2 cellular contexts compared by ENCODE assay signal in the genomic region with DNA sequence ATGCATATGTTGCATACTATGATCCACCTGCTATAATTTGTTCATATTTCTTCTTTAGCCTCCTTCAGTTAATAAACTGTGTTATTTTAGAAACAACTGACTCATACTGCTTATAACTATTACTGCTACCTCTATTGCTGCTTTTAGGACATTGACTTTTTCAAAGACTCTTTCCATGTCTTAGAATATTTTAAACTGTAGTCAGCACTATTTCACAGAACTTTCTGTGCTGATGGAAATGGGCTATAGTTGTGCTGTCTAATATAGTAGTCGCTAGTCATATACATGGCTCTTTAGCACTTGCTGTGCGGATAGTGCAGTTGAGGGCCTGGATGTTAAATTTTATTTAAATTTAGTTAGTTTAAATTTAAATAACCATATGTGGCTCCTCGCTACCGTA.
TF ChIP-seq lines count a peak whose summit lies in the region.

No MANE protein-coding gene starts in this region.

TF ChIP-seq in HepG2, 621 proteins besides CTCF, POLR2A, EP300 and RAD21:
- TF ChIP-seq, protein P1, sequence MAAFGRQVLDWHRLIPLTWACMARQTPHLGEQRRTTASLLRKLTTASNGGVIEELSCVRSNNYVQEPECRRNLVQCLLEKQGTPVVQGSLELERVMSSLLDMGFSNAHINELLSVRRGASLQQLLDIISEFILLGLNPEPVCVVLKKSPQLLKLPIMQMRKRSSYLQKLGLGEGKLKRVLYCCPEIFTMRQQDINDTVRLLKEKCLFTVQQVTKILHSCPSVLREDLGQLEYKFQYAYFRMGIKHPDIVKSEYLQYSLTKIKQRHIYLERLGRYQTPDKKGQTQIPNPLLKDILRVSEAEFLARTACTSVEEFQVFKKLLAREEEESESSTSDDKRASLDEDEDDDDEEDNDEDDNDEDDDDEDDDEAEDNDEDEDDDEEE (CRISPR knock-in tag; IDR thresholded peaks at IDR 0.05): no peak
- TF ChIP-seq ARNTL (CRISPR knock-in tag; IDR thresholded peaks at IDR 0.05) (no peak), ZMYM4 (CRISPR knock-in tag; IDR thresholded peaks at IDR 0.05) (no peak), ZNF468 (CRISPR knock-in tag; IDR thresholded peaks at IDR 0.05) (no peak), ZFX (CRISPR knock-in tag; IDR thresholded peaks at IDR 0.05; ENCODE audit: low read depth) (no peak), MAFF (IDR thresholded peaks at IDR 0.05; ENCODE audit: low read depth, low read length) (peak; percentile 50), HOXD1 (CRISPR knock-in tag; IDR thresholded peaks at IDR 0.05) (no peak), KLF16 (CRISPR knock-in tag; IDR thresholded peaks at IDR 0.05) (no peak), CBX1 (IDR thresholded peaks at IDR 0.05; ENCODE audit: low read depth) (no peak), XBP1 (CRISPR knock-in tag; IDR thresholded peaks at IDR 0.05) (no peak), MAFK (conservative IDR thresholded peaks at IDR 0.05 in 1 of 2, IDR thresholded peaks at IDR 0.05 in 1 of 2; ENCODE audit: low read length in 2 of 2) (peak; percentile 59 to 80; a peak in 3 of 4 replicates)
- TF ChIP-seq, protein P2, sequence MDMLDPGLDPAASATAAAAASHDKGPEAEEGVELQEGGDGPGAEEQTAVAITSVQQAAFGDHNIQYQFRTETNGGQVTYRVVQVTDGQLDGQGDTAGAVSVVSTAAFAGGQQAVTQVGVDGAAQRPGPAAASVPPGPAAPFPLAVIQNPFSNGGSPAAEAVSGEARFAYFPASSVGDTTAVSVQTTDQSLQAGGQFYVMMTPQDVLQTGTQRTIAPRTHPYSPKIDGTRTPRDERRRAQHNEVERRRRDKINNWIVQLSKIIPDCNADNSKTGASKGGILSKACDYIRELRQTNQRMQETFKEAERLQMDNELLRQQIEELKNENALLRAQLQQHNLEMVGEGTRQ (IDR thresholded peaks at IDR 0.05; ENCODE audit: low read depth, low read length): no peak
- TF ChIP-seq, protein P2 (CRISPR knock-in tag; IDR thresholded peaks at IDR 0.05; ENCODE audit: borderline replicate concordance): no peak

TF ChIP-seq in IMR-90, 13 proteins besides CTCF, POLR2A, EP300 and RAD21:
- TF ChIP-seq MAFK (IDR thresholded peaks at IDR 0.05; ENCODE audit: low read depth, low read length): peak; percentile 75
- TF ChIP-seq, protein P3, sequence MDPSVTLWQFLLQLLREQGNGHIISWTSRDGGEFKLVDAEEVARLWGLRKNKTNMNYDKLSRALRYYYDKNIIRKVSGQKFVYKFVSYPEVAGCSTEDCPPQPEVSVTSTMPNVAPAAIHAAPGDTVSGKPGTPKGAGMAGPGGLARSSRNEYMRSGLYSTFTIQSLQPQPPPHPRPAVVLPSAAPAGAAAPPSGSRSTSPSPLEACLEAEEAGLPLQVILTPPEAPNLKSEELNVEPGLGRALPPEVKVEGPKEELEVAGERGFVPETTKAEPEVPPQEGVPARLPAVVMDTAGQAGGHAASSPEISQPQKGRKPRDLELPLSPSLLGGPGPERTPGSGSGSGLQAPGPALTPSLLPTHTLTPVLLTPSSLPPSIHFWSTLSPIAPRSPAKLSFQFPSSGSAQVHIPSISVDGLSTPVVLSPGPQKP (IDR thresholded peaks at IDR 0.05; ENCODE audit: borderline replicate concordance, low read depth, low read length): no peak
- TF ChIP-seq CEBPB (IDR thresholded peaks at IDR 0.05; ENCODE audit: low read depth, low read length): no peak
- no peak for TF ChIP-seq RCOR1 (IDR thresholded peaks at IDR 0.05; ENCODE audit: insufficient replicate concordance, low read length)
